1 cellular context compared by ENCODE assay signal in genomic region chr16:15701367-15701766, GRCh38.
TF ChIP-seq lines count a peak whose summit lies in the region.

No MANE protein-coding gene starts in this region.

TF ChIP-seq in HCT116, 20 proteins besides CTCF, POLR2A, EP300 and RAD21:
- TF ChIP-seq, protein P1, sequence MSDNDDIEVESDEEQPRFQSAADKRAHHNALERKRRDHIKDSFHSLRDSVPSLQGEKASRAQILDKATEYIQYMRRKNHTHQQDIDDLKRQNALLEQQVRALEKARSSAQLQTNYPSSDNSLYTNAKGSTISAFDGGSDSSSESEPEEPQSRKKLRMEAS (IDR thresholded peaks at IDR 0.05): no peak
- TF ChIP-seq ELF1 (IDR thresholded peaks at IDR 0.05; ENCODE audit: borderline replicate concordance, low read depth) (no peak), CBX3 (IDR thresholded peaks at IDR 0.05; ENCODE audit: low read depth) (no peak), TCF7L2 (IDR thresholded peaks at IDR 0.05; ENCODE audit: borderline replicate concordance, extremely low read depth, insufficient read depth, insufficient read length) (no peak), FOSL1 (IDR thresholded peaks at IDR 0.05; ENCODE audit: low read depth) (no peak)
